2 cellular contexts compared by ENCODE assay signal in the genomic region with DNA sequence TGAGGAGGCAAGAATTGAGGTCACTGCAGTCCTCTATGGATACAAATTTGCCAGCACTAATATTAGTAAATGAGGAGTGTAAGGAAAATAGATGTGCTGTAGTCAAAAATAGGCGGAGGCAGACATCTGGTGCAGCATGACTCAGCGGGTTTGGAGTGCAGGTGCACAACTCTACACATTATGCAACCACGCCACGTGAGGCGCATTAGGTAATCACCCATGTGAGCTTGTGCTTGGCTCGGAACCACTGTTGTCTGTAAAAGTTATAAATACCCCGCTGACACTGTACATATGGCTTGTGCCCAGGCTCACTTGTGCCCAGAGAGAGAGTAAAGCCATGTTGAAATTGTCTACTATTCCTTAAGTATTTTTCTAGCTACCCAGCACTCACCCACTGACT.
TF ChIP-seq lines count a peak whose summit lies in the region.

No MANE protein-coding gene starts in this region.

TF ChIP-seq in liver, 16 proteins besides CTCF, POLR2A, EP300 and RAD21 (continued from another document):
- TF ChIP-seq, protein P1, sequence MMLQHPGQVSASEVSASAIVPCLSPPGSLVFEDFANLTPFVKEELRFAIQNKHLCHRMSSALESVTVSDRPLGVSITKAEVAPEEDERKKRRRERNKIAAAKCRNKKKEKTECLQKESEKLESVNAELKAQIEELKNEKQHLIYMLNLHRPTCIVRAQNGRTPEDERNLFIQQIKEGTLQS (IDR thresholded peaks at IDR 0.05), result no peak
- TF ChIP-seq FOXA2 (IDR thresholded peaks at IDR 0.05) (no peak), JUND (IDR thresholded peaks at IDR 0.05) (peak in 1 of 2 donors; percentile 46), EGR1 (IDR thresholded peaks at IDR 0.05; ENCODE audit: low read depth in 2 of 2) (no peak), NR2F2 (IDR thresholded peaks at IDR 0.05) (no peak), YY1 (IDR thresholded peaks at IDR 0.05) (peak; percentile 49), HNF4A (conservative IDR thresholded peaks at IDR 0.05) (peak in 1 of 2 donors; percentile 14)
TF ChIP-seq in liver: peak in this region for 4.

TF ChIP-seq in HepG2, 621 proteins besides CTCF, POLR2A, EP300 and RAD21:
- TF ChIP-seq, protein P2, sequence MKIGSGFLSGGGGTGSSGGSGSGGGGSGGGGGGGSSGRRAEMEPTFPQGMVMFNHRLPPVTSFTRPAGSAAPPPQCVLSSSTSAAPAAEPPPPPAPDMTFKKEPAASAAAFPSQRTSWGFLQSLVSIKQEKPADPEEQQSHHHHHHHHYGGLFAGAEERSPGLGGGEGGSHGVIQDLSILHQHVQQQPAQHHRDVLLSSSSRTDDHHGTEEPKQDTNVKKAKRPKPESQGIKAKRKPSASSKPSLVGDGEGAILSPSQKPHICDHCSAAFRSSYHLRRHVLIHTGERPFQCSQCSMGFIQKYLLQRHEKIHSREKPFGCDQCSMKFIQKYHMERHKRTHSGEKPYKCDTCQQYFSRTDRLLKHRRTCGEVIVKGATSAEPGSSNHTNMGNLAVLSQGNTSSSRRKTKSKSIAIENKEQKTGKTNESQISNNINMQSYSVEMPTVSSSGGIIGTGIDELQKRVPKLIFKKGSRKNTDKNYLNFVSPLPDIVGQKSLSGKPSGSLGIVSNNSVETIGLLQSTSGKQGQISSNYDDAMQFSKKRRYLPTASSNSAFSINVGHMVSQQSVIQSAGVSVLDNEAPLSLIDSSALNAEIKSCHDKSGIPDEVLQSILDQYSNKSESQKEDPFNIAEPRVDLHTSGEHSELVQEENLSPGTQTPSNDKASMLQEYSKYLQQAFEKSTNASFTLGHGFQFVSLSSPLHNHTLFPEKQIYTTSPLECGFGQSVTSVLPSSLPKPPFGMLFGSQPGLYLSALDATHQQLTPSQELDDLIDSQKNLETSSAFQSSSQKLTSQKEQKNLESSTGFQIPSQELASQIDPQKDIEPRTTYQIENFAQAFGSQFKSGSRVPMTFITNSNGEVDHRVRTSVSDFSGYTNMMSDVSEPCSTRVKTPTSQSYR (CRISPR knock-in tag; IDR thresholded peaks at IDR 0.05; ENCODE audit: borderline replicate concordance), result no peak
- TF ChIP-seq, protein P3, sequence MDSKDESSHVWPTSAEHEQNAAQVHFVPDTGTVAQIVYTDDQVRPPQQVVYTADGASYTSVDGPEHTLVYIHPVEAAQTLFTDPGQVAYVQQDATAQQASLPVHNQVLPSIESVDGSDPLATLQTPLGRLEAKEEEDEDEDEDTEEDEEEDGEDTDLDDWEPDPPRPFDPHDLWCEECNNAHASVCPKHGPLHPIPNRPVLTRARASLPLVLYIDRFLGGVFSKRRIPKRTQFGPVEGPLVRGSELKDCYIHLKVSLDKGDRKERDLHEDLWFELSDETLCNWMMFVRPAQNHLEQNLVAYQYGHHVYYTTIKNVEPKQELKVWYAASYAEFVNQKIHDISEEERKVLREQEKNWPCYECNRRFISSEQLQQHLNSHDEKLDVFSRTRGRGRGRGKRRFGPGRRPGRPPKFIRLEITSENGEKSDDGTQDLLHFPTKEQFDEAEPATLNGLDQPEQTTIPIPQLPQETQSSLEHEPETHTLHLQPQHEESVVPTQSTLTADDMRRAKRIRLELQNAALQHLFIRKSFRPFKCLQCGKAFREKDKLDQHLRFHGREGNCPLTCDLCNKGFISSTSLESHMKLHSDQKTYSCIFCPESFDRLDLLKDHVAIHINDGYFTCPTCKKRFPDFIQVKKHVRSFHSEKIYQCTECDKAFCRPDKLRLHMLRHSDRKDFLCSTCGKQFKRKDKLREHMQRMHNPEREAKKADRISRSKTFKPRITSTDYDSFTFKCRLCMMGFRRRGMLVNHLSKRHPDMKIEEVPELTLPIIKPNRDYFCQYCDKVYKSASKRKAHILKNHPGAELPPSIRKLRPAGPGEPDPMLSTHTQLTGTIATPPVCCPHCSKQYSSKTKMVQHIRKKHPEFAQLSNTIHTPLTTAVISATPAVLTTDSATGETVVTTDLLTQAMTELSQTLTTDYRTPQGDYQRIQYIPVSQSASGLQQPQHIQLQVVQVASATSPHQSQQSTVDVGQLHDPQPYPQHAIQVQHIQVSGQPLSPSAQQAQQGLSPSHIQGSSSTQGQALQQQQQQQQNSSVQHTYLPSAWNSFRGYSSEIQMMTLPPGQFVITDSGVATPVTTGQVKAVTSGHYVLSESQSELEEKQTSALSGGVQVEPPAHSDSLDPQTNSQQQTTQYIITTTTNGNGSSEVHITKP (CRISPR knock-in tag; IDR thresholded peaks at IDR 0.05; ENCODE audit: low read depth), result no peak
- TF ChIP-seq THYN1 (CRISPR knock-in tag; IDR thresholded peaks at IDR 0.05; ENCODE audit: borderline replicate concordance, low read depth), result no peak
- TF ChIP-seq ZNF558 (CRISPR knock-in tag; IDR thresholded peaks at IDR 0.05; ENCODE audit: borderline replicate concordance), result no peak
- TF ChIP-seq, protein P4, sequence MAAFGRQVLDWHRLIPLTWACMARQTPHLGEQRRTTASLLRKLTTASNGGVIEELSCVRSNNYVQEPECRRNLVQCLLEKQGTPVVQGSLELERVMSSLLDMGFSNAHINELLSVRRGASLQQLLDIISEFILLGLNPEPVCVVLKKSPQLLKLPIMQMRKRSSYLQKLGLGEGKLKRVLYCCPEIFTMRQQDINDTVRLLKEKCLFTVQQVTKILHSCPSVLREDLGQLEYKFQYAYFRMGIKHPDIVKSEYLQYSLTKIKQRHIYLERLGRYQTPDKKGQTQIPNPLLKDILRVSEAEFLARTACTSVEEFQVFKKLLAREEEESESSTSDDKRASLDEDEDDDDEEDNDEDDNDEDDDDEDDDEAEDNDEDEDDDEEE (CRISPR knock-in tag; IDR thresholded peaks at IDR 0.05), result no peak
- no peak for TF ChIP-seq ZNF331 (CRISPR knock-in tag; IDR thresholded peaks at IDR 0.05)
- no peak for TF ChIP-seq PHF8 (CRISPR knock-in tag; IDR thresholded peaks at IDR 0.05)
- no peak for TF ChIP-seq ATF7-NPFF (CRISPR knock-in tag; IDR thresholded peaks at IDR 0.05; ENCODE audit: low read depth)
- TF ChIP-seq TBX3 (IDR thresholded peaks at IDR 0.05; ENCODE audit: borderline replicate concordance), result no peak
- TF ChIP-seq CBFB (CRISPR knock-in tag; IDR thresholded peaks at IDR 0.05), result no peak
